14 cellular contexts compared by ENCODE assay signal in genomic region chr14:90405101-90405500, GRCh38. TPM values are rescaled to one million over a fixed set of nuclear protein-coding genes. Genes with fewer than 3 reads are reported as not detected.
DNase-seq lines count a peak whose midpoint lies in the region; ATAC-seq, FAIRE-seq and TF ChIP-seq lines count a peak whose summit lies in the region.
"Had no signal": no experiment of that assay in that cellular context is flagged by ENCODE, and none has a peak within 500 bp of the region (broad histone marks: within the 10 kb centered on the region; RNA-seq: fewer than 3 reads in every experiment).

No MANE protein-coding gene starts in this region.

- H3K36me3 ChIP-seq in CD8-positive, alpha-beta T cell (ENCODE audit: insufficient read depth, low read length), result peaks cover 59% of the 10 kb centered on the region
- peaks cover 65% of the 10 kb centered on the region for H3K36me3 ChIP-seq in muscle layer of colon (ENCODE audit: insufficient read depth, low read length)

- no peaks in the 10 kb centered on the region for H3K27me3 ChIP-seq in CD8-positive, alpha-beta T cell (ENCODE audit: insufficient read depth, low read length)
- H3K27me3 ChIP-seq in muscle layer of colon (ENCODE audit: control insufficient read depth in 1 of 2, insufficient read depth in 2 of 2, low read length in 2 of 2), result no peaks in the 10 kb centered on the region
- H3K27me3 ChIP-seq: right atrium auricular region had no signal

- H3K4me3 ChIP-seq in A549, result no peak overlapping the region
- no peak overlapping the region for H3K4me3 ChIP-seq in CD8-positive, alpha-beta T cell (ENCODE audit: low read depth, low read length)
- H3K4me3 ChIP-seq in muscle layer of colon (ENCODE audit: low read depth in 1 of 2, low read length in 2 of 2), result no peak overlapping the region
- H3K4me3 ChIP-seq: right atrium auricular region had no signal

- 67% methylated on average over 9 of the region's 9 CpGs for WGBS in A549 (ENCODE audit: missing lambda C conversion rate)

- no peaks in the 10 kb centered on the region for H3K27me3 Mint-ChIP-seq in CD8-positive, alpha-beta T cell (ENCODE audit: low read depth)
- H3K27me3 Mint-ChIP-seq in activated CD8-positive, alpha-beta T cell treated with anti-CD3 and anti-CD28 coated beads, Interleukin-2, amount 10 ng/mL, durations not matched to agents 7 days and 5 days (ENCODE audit: low read depth), result no peaks in the 10 kb centered on the region
- no peaks in the 10 kb centered on the region for H3K27me3 Mint-ChIP-seq in activated CD4-positive, alpha-beta T cell treated with anti-CD3 and anti-CD28 coated beads, Interleukin-2, amount 10 ng/mL, durations not matched to agents 24 days and 14 days

- DNase-seq in A549 (ENCODE audit: low read depth in 1 of 2, low spot score in 1 of 2) (peak in 1 of 2 experiments; percentile 26), NCI-H2029 treated with DMSO at 0.1 percent for 48 hours (lab: John Stamatoyannopoulos, UW) (no peak), omental fat pad (ENCODE audit: low spot score) (no peak)
- DNase-seq in CD8-positive, alpha-beta T cell, result no peak
- DNase-seq in activated CD8-positive, alpha-beta T cell treated with anti-CD3 and anti-CD28 coated beads, Interleukin-2, amount 10 ng/mL, durations not matched to agents 7 days and 5 days, result no peak
- no peak for DNase-seq in activated CD4-positive, alpha-beta T cell treated with anti-CD3 and anti-CD28 coated beads, Interleukin-2, amount 10 ng/mL, durations not matched to agents 24 days and 14 days
- DNase-seq: activated effector memory CD4-positive, alpha-beta T cell treated with anti-CD3 and anti-CD28 coated beads, Interleukin-2, amount 50 U/mL, for 16 hours; AML-193; islet precursor cell; mesenchymal stem cell had no signal

- H3K4me3 Mint-ChIP-seq in CD8-positive, alpha-beta T cell, result no peak overlapping the region
- no peak overlapping the region for H3K4me3 Mint-ChIP-seq in activated CD8-positive, alpha-beta T cell treated with anti-CD3 and anti-CD28 coated beads, Interleukin-2, amount 10 ng/mL, durations not matched to agents 7 days and 5 days
- H3K4me3 Mint-ChIP-seq in activated CD4-positive, alpha-beta T cell treated with anti-CD3 and anti-CD28 coated beads, Interleukin-2, amount 10 ng/mL, durations not matched to agents 24 days and 14 days, result no peak overlapping the region

- H3K27ac ChIP-seq in A549, result no peak overlapping the region; a peak in 1 of 6 replicates
- no peak overlapping the region for H3K27ac ChIP-seq in CD8-positive, alpha-beta T cell (ENCODE audit: low read depth, low read length)
- peak overlapping the region; percentile 82 for H3K27ac ChIP-seq in muscle layer of colon (ENCODE audit: low read depth, low read length)
- H3K27ac ChIP-seq: VCaP had no signal

- H3K9me3 ChIP-seq in A549 (no peaks in the 10 kb centered on the region), muscle layer of colon (ENCODE audit: low read length) (no peaks in the 10 kb centered on the region)
- H3K9me3 ChIP-seq in CD8-positive, alpha-beta T cell (ENCODE audit: low read length), result no peaks in the 10 kb centered on the region
- H3K9me3 ChIP-seq: right atrium auricular region had no signal

- peak overlapping the region; percentile 32 for H3K27ac Mint-ChIP-seq in CD8-positive, alpha-beta T cell
- peak overlapping the region; percentile 60 for H3K27ac Mint-ChIP-seq in activated CD8-positive, alpha-beta T cell treated with anti-CD3 and anti-CD28 coated beads, Interleukin-2, amount 10 ng/mL, durations not matched to agents 7 days and 5 days
- H3K27ac Mint-ChIP-seq in activated CD4-positive, alpha-beta T cell treated with anti-CD3 and anti-CD28 coated beads, Interleukin-2, amount 10 ng/mL, durations not matched to agents 24 days and 14 days, result no peak overlapping the region

- intact Hi-C loops in CD8-positive, alpha-beta T cell (cut with DNase I, micrococcal nuclease), result loop anchor here in 1 of 2 experiments (10.0 kb wide), 1 partner anchor 770 kb away; no protein-coding TSS in a partner anchor
- intact Hi-C loops in activated CD4-positive, alpha-beta T cell treated with anti-CD3 and anti-CD28 coated beads, Interleukin-2, amount 10 ng/mL, durations not matched to agents 24 days and 14 days (cut with micrococcal nuclease), result no loop called here

- POLR2A ChIA-PET in A549 (lab: Yijun Ruan, JAX), result no interaction called here
- POLR2A ChIA-PET in CD8-positive, alpha-beta T cell (lab: Charles Lee), result interaction anchor here (1.6 to 11.6 kb wide), 3 partner anchors 8 to 21 kb away, joined by 5 to 161 read pairs (median 6); partner anchors contain the start of gene CALM1
- POLR2A ChIA-PET in activated CD8-positive, alpha-beta T cell treated with anti-CD3 and anti-CD28 coated beads, Interleukin-2, amount 10 ng/mL, durations not matched to agents 7 days and 5 days (lab: Charles Lee), result interaction anchor here (0.7 to 2.0 kb wide), 3 partner anchors 8 to 164 kb away, joined by 3 to 6 read pairs (median 4); partner anchors contain the start of gene CALM1

- no peak for ATAC-seq in A549
- ATAC-seq in CD8-positive, alpha-beta T cell, result peak; percentile 32
- ATAC-seq in activated CD8-positive, alpha-beta T cell treated with anti-CD3 and anti-CD28 coated beads, Interleukin-2, amount 10 ng/mL, durations not matched to agents 7 days and 5 days, result no peak
- no peak for ATAC-seq in GM18519 (IDR thresholded peaks at IDR 0.05; ENCODE audit: low FRiP score, unreplicated experiment)
- ATAC-seq in omental fat pad (ENCODE audit: low FRiP score), result no peak

- no peak for TF ChIP-seq POLR2A in A549 (IDR thresholded peaks at IDR 0.05; ENCODE audit: low read length)

- TF ChIP-seq EP300 in A549 (IDR thresholded peaks at IDR 0.05), result no peak

- TF ChIP-seq CTCF in A549 (IDR thresholded peaks at IDR 0.05), result no peak
- TF ChIP-seq CTCF in CD8-positive, alpha-beta T cell (IDR thresholded peaks at IDR 0.05), result no peak
- TF ChIP-seq CTCF in omental fat pad (IDR thresholded peaks at IDR 0.05), result no peak

- TF ChIP-seq RAD21 in A549 (conservative IDR thresholded peaks at IDR 0.05 in 1 of 2, IDR thresholded peaks at IDR 0.05 in 1 of 2), result no peak

- no peak overlapping the region for H3K9ac ChIP-seq in muscle layer of colon (ENCODE audit: low read length)

- peaks cover 82% of the 10 kb centered on the region for H3K36me3 Mint-ChIP-seq in CD8-positive, alpha-beta T cell
- H3K36me3 Mint-ChIP-seq in activated CD8-positive, alpha-beta T cell treated with anti-CD3 and anti-CD28 coated beads, Interleukin-2, amount 10 ng/mL, durations not matched to agents 7 days and 5 days (ENCODE audit: low read depth), result peaks cover 75% of the 10 kb centered on the region
- peaks cover 70% of the 10 kb centered on the region for H3K36me3 Mint-ChIP-seq in activated CD4-positive, alpha-beta T cell treated with anti-CD3 and anti-CD28 coated beads, Interleukin-2, amount 10 ng/mL, durations not matched to agents 24 days and 14 days (ENCODE audit: low read depth)

- peaks cover 74% of the 10 kb centered on the region for H3K4me1 Mint-ChIP-seq in CD8-positive, alpha-beta T cell (ENCODE audit: low read depth)
- peaks cover 44% of the 10 kb centered on the region for H3K4me1 Mint-ChIP-seq in activated CD8-positive, alpha-beta T cell treated with anti-CD3 and anti-CD28 coated beads, Interleukin-2, amount 10 ng/mL, durations not matched to agents 7 days and 5 days (ENCODE audit: low read depth)
- peaks cover 45% of the 10 kb centered on the region for H3K4me1 Mint-ChIP-seq in activated CD4-positive, alpha-beta T cell treated with anti-CD3 and anti-CD28 coated beads, Interleukin-2, amount 10 ng/mL, durations not matched to agents 24 days and 14 days

- no peak for FAIRE-seq in A549 (lab: Jason Lieb, UNC)

- CTCF ChIA-PET in A549 (lab: Yijun Ruan, JAX), result interaction anchor here (0.7 kb wide), 1 partner anchor 33 kb away, joined by 3 read pairs; no protein-coding TSS in a partner anchor
- CTCF ChIA-PET in CD8-positive, alpha-beta T cell (lab: Charles Lee), result interaction anchor here (0.9 to 2.4 kb wide), 3 partner anchors 21 to 292 kb away, joined by 3 to 8 read pairs (median 3); no protein-coding TSS in a partner anchor
- CTCF ChIA-PET in activated CD8-positive, alpha-beta T cell treated with anti-CD3 and anti-CD28 coated beads, Interleukin-2, amount 10 ng/mL, durations not matched to agents 7 days and 5 days (lab: Charles Lee), result interaction anchor here (7.2 kb wide), 1 partner anchor 293 kb away, joined by 83 read pairs; no protein-coding TSS in a partner anchor

- H3K4me1 ChIP-seq in A549 (peaks cover 39% of the 10 kb centered on the region), muscle layer of colon (ENCODE audit: insufficient read depth, low read length) (peaks cover 95% of the 10 kb centered on the region)
- peaks cover 37% of the 10 kb centered on the region for H3K4me1 ChIP-seq in CD8-positive, alpha-beta T cell (ENCODE audit: insufficient read depth, low read length)

- peak overlapping the region; percentile 10; the same call in 1 of the 3 replicates for H3K4me2 ChIP-seq in A549

- H3K9me3 Mint-ChIP-seq in CD8-positive, alpha-beta T cell, result no peaks in the 10 kb centered on the region
- no peaks in the 10 kb centered on the region for H3K9me3 Mint-ChIP-seq in activated CD8-positive, alpha-beta T cell treated with anti-CD3 and anti-CD28 coated beads, Interleukin-2, amount 10 ng/mL, durations not matched to agents 7 days and 5 days (ENCODE audit: insufficient read depth)
- no peaks in the 10 kb centered on the region for H3K9me3 Mint-ChIP-seq in activated CD4-positive, alpha-beta T cell treated with anti-CD3 and anti-CD28 coated beads, Interleukin-2, amount 10 ng/mL, durations not matched to agents 24 days and 14 days

TF ChIP-seq in A549, 52 proteins besides CTCF, POLR2A, EP300 and RAD21 (continues in another document):
- no peak for TF ChIP-seq E2F6 (IDR thresholded peaks at IDR 0.05; ENCODE audit: borderline replicate concordance, low read depth)
- TF ChIP-seq FOSB (CRISPR knock-in tag; IDR thresholded peaks at IDR 0.05), result no peak
- TF ChIP-seq TP53 (CRISPR knock-in tag; IDR thresholded peaks at IDR 0.05), result no peak

RNA-seq across cellular contexts. Expression of gene CALM1, which starts 8.3 kb away (rescaled TPM):
- 337 and 451 TPM in 2 replicates for polyA plus RNA-seq in A549 (2011; rRNA removed)
- 389 and 431 TPM in 2 replicates for polyA plus RNA-seq in A549 (2012; cell fraction: cytosol; rRNA removed)
- polyA plus RNA-seq in A549 (2012; cell fraction: nucleus; rRNA removed), result 183 and 312 TPM in 2 replicates
- polyA plus RNA-seq in A549 (2017; fragmentation: RNase III; extraction: RNeasy Plus Mini Kit Qiagen cat#74134 plus additional on column Dnase treatment), result 374 to 398 TPM (median 385 TPM) in 3 replicates
- 150 and 191 TPM in 2 replicates for polyA minus RNA-seq in A549 (2011; rRNA and poly(A)+ RNA removed)
- 1,000 to 10,000 TPM in 1 of 2 experiments, 100 to 1,000 TPM in 1; 988 to 1,053 TPM for total RNA-seq in CD8-positive, alpha-beta T cell
- 100 to 1,000 TPM; 788 to 821 TPM for total RNA-seq in activated CD8-positive, alpha-beta T cell treated with anti-CD3 and anti-CD28 coated beads, Interleukin-2, amount 10 ng/mL, durations not matched to agents 7 days and 5 days
- total RNA-seq in activated CD4-positive, alpha-beta T cell treated with anti-CD3 and anti-CD28 coated beads, Interleukin-2, amount 10 ng/mL, durations not matched to agents 24 days and 14 days, result 471 and 482 TPM in 2 replicates
- 100 to 1,000 TPM; 286 to 443 (median 356) TPM for total RNA-seq in omental fat pad
